Comparison of ENCODE assay signal across 8 cellular contexts in the genomic region with DNA sequence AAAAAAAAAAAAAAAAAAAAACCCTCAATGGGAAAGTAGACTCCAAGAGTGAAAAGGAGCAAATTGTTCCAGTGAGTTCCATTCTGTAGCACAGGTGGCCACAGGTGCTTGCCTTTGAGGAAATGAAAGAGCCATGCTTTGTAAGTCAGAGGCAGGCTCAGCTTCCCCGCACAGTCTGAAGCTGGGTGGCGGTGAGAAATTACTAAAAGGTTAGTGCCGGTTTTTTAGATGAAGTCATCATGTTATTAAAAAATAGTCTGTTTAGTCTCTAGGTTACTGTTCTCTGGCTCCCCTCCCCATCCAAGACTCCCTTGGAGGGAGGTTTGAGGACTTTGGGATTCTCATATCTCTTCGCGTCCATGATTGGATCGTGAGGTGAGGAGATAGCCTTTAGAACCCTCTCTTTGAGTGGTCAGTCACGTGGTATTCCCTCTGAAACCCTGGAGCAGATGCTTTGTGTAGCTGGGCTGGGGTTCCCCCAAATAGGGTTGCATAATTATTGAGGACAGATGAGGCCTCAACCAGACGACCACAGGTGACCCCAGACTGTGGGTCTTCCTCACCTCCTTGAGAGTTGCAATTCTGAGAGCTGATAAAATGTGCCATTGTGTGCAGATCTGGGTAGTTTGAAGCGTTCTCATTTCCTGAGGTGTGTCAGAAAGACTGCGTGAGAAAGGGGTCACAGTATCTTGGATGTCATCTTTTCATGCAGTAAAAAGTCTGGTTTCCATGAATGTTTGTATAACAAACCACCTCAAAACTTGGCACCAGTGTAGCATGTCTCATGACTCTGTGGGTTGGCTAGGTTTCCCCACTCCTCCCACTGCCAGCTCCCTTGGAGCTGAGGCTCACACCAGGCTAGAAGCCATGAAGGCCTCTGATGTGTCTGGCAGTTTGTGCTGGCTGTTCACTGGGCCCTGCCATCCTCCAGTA. TPM values are rescaled to one million over a fixed set of nuclear protein-coding genes. Genes with fewer than 3 reads are reported as not detected.
DNase-seq lines count a peak whose midpoint lies in the region; ATAC-seq and TF ChIP-seq lines count a peak whose summit lies in the region.

No MANE protein-coding gene starts in this region.

- H3F3A ChIP-seq in OCI-LY1 (ENCODE audit: insufficient read depth, low read length): no peaks in the 10 kb centered on the region

- no peaks in the 10 kb centered on the region for H3K9me3 ChIP-seq in OCI-LY1 (ENCODE audit: low read length)
- H3K9me3 ChIP-seq in heart right ventricle: no peaks in the 10 kb centered on the region

- H3K4me3 ChIP-seq in OCI-LY1 (ENCODE audit: low read depth, low read length, poor library complexity, severe bottlenecking) (no peak overlapping the region), heart right ventricle (no peak overlapping the region)

- H3K27me3 ChIP-seq in OCI-LY1 (ENCODE audit: insufficient read depth, low read length): no peaks in the 10 kb centered on the region
- no peaks in the 10 kb centered on the region for H3K27me3 ChIP-seq in heart right ventricle

- peak overlapping the region; percentile 63 for H3K4me3 Mint-ChIP-seq in activated naive CD8-positive, alpha-beta T cell

- no peaks in the 10 kb centered on the region for H3K79me2 ChIP-seq in OCI-LY1 (ENCODE audit: insufficient read depth, low read length)

- no peaks in the 10 kb centered on the region for H4K20me1 ChIP-seq in OCI-LY1 (ENCODE audit: insufficient read depth, low read length)

- no peaks in the 10 kb centered on the region for H3K27me3 Mint-ChIP-seq in activated naive CD8-positive, alpha-beta T cell

- H3K36me3 Mint-ChIP-seq in activated naive CD8-positive, alpha-beta T cell: peaks cover 11% of the 10 kb centered on the region

- H3K9me2 ChIP-seq in OCI-LY1 (ENCODE audit: low read depth, low read length): no peaks in the 10 kb centered on the region

- no peaks in the 10 kb centered on the region for H3K9me3 Mint-ChIP-seq in activated naive CD8-positive, alpha-beta T cell (ENCODE audit: low read depth)

- H3K36me3 ChIP-seq in OCI-LY1 (ENCODE audit: insufficient read depth, low read length) (no peaks in the 10 kb centered on the region; the same call in none of the 2 replicates), heart right ventricle (peaks cover 0 to 28% (median 4%) of the 10 kb centered on the region in 9 donors)

- peak; percentile 52 to 61 for DNase-seq in heart right ventricle
- peak; percentile 62 for DNase-seq in smooth muscle cell of the brain vasculature (ENCODE audit: low read depth, low spot score)
- no peak for DNase-seq in islet precursor cell
- DNase-seq in NCI-H524 (lab: John Stamatoyannopoulos, UW): no peak

- peaks cover 64% of the 10 kb centered on the region for H3K4me1 ChIP-seq in OCI-LY1 (ENCODE audit: insufficient read depth, low read length, severe bottlenecking)
- peaks cover 0 to 99% (median 78%) of the 10 kb centered on the region in 9 donors for H3K4me1 ChIP-seq in heart right ventricle

- TF ChIP-seq CTCF in OCI-LY1 (IDR thresholded peaks at IDR 0.05; ENCODE audit: low read length) (no peak), heart right ventricle (IDR thresholded peaks at IDR 0.05) (no peak)

- no peak overlapping the region for H2AFZ ChIP-seq in OCI-LY1 (ENCODE audit: low read length)

- peak; percentile 64 for ATAC-seq in GM18511 (IDR thresholded peaks at IDR 0.05; ENCODE audit: unreplicated experiment)
- ATAC-seq in HG02759 (IDR thresholded peaks at IDR 0.05; ENCODE audit: unreplicated experiment): peak; percentile 56
- ATAC-seq in heart right ventricle: peak; percentile 66 to 76 (median 70)

- H3K4me1 Mint-ChIP-seq in activated naive CD8-positive, alpha-beta T cell (ENCODE audit: low read depth): peaks cover 74% of the 10 kb centered on the region

- H3K27ac Mint-ChIP-seq in activated naive CD8-positive, alpha-beta T cell: peak overlapping the region; percentile 93

- no peak overlapping the region for H3K9ac ChIP-seq in OCI-LY1 (ENCODE audit: low read length)

- intact Hi-C loops in heart right ventricle (cut with DNase I): no loop called here

- WGBS in heart right ventricle, 2 donors: 66 to 68% methylated on average over 10 of the region's 10 CpGs

- no peak overlapping the region for H3K4me2 ChIP-seq in OCI-LY1 (ENCODE audit: low read length)

- H3K27ac ChIP-seq in OCI-LY1 (ENCODE audit: low read depth, low read length, poor library complexity, severe bottlenecking) (peak overlapping the region; percentile 95), heart right ventricle (peak overlapping the region; percentile 26 to 94 (median 79))

RNA-seq across cellular contexts. Expression of a gene that starts 27.1 kb away (rescaled TPM):
- 100 to 1,000 TPM; 500 to 724 (median 679) TPM for total RNA-seq in heart right ventricle
- 100 to 1,000 TPM; 202 to 421 TPM for polyA plus RNA-seq in heart right ventricle

RNA-seq across cellular contexts. Expression of a gene that starts 51.5 kb away (rescaled TPM):
- total RNA-seq in heart right ventricle: 10 to 100 TPM; 55.4 to 81.4 (median 69.4) TPM
- polyA plus RNA-seq in heart right ventricle: 10 to 100 TPM; 42.9 to 45.6 TPM

RNA-seq across cellular contexts. Expression of a gene that starts 59.8 kb away (rescaled TPM):
- total RNA-seq in heart right ventricle: 10 to 100 TPM; 23.2 to 40.7 (median 27.4) TPM
- polyA plus RNA-seq in heart right ventricle: 100 to 1,000 TPM in 1 of 2 donors, 10 to 100 TPM in 1; 40.1 to 100 TPM

Comparison
In these comparisons a context has a peak if more than half of its experiments do, and no peak if none do; other contexts are left out.
1. DNase-seq: peak in heart right ventricle (2 of 2) and smooth muscle cell of the brain vasculature (single experiment); none in islet precursor cell (single experiment) and NCI-H524 (0 of 2).
2. Peak in every context shown above with its lines, with median percentiles within 50 percentile points of each other: ATAC-seq.